In genomic region chr3:37683321-37683720, GRCh38 we compare ENCODE assay signal across 27 cellular contexts.
DNase-seq lines count a peak whose midpoint lies in the region; TF ChIP-seq lines count a peak whose summit lies in the region.
"Had no signal": no experiment of that assay in that cellular context is flagged by ENCODE, and none has a peak within 500 bp of the region (broad histone marks: within the 10 kb centered on the region; RNA-seq: fewer than 3 reads in every experiment).

No MANE protein-coding gene starts in this region.

- no peak for TF ChIP-seq POLR2A in thyroid gland (IDR thresholded peaks at IDR 0.05)

- peak overlapping the region; percentile 87 to 92 (median 87) for H3K27ac ChIP-seq in thyroid gland
- H3K27ac ChIP-seq: 22Rv1; A549; BLaER1; BLaER1 treated with 17β-estradiol and CSF1 and Interleukin-3, amounts not matched to agents 10 nM and 100 nM; C4-2B had no signal

- intact Hi-C loops in thyroid gland (cut with DNase I), result no loop called here

- no peak overlapping the region for H3K4me3 ChIP-seq in thyroid gland (replicated peaks in 1 of 3)
- H3K4me3 ChIP-seq: A549; BLaER1; BLaER1 treated with 17β-estradiol and CSF1 and Interleukin-3, amounts not matched to agents 10 nM and 100 nM had no signal

- peaks cover 0 to 6% of the 10 kb centered on the region in 2 donors for H3K36me3 ChIP-seq in thyroid gland
- H3K36me3 ChIP-seq: BE2C, BLaER1 had no signal

- H3K4me1 ChIP-seq in thyroid gland, result peaks cover 78 to 86% of the 10 kb centered on the region in 2 donors
- H3K4me1 ChIP-seq: A549; BE2C; BLaER1; BLaER1 treated with 17β-estradiol and CSF1 and Interleukin-3, amounts not matched to agents 10 nM and 100 nM had no signal

- H3K9me3 ChIP-seq in thyroid gland, result no peaks in the 10 kb centered on the region
- H3K9me3 ChIP-seq: A549; BE2C; BLaER1; BLaER1 treated with 17β-estradiol and CSF1 and Interleukin-3, amounts not matched to agents 10 nM and 100 nM; Caco-2 had no signal

- H3K27me3 ChIP-seq in thyroid gland, result no peaks in the 10 kb centered on the region
- H3K27me3 ChIP-seq: BE2C; BLaER1; BLaER1 treated with 17β-estradiol and CSF1 and Interleukin-3, amounts not matched to agents 10 nM and 100 nM had no signal

- WGBS in thyroid gland, 2 donors, result 36 to 49% methylated on average over 3 of the region's 3 CpGs

- no peak for TF ChIP-seq CTCF in thyroid gland (IDR thresholded peaks at IDR 0.05)

- DNase-seq in thyroid gland (peak; percentile 73 to 76), HuH-7 (ENCODE audit: low spot score) (no peak)
- DNase-seq: 8988T; ACHN; AML-193; BE2C; C1 segment of cervical spinal cord; Caco-2; Calu3; CD4-positive, alpha-beta memory T cell; CD4-positive, alpha-beta T cell; CD4-positive, CD25-positive, alpha-beta regulatory T cell; CD8-positive, alpha-beta memory T cell; CD8-positive, alpha-beta T cell; COR-L47; DMS 273 treated with DMSO at 0.1 percent for 48 hours; DMS153; DMS53; DMS79; DMS79 treated with DMSO at 0.1 percent for 48 hours; DND-41; EL had no signal
